ENCODE assay signal across 23 cellular contexts in the genomic region with DNA sequence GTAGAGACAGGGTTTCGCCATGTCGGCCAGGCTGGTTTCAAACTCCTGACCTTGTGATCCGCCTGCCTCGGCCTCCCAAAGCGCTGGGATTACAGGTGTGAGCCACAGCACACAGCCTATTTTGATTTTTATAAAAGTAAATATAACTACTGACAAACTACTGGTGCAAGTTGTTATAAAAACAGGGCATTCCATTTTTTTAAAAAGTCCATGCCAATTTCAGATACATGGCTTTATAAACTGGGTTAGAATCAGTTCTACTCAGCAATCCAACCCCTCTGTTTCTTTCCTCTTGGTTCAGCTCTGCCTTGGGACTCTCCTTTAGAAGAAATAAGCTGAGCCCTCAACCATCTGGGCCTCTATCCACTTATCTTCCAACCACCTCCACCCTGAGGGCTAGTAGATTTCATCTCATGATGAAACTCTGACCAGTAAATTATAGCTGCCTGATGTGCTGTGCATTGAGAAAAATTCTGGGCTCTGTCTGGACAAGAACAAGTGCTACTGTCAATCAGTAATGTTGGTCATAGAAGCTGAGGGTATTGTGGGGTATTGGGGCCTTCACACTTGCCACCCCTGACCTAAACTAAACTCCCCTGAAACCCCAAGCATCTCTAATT. TPM values are rescaled to one million over a fixed set of nuclear protein-coding genes. Genes with fewer than 3 reads are reported as not detected.
DNase-seq lines count a peak whose midpoint lies in the region; ATAC-seq and TF ChIP-seq lines count a peak whose summit lies in the region.
"Had no signal": no experiment of that assay in that cellular context is flagged by ENCODE, and none has a peak within 500 bp of the region (broad histone marks: within the 10 kb centered on the region; RNA-seq: fewer than 3 reads in every experiment).

No MANE protein-coding gene starts in this region.

- H3K4me3 ChIP-seq in breast epithelium (no peak overlapping the region), epithelial cell of esophagus (ENCODE audit: low read length) (no peak overlapping the region)
- H3K4me3 ChIP-seq: adrenal gland, cardiac muscle cell, skin epidermis, suprapubic skin, vagina had no signal

- no peaks in the 10 kb centered on the region for H3K9me3 Mint-ChIP-seq in MCF 10A (ENCODE audit: unreplicated experiment)
- no peaks in the 10 kb centered on the region for H3K9me3 Mint-ChIP-seq in activated T-helper 1 cell treated with anti-CD3 and anti-CD28 coated beads, Interleukin-12 subunit alpha, Interleukin-12 subunit beta, Interleukin-2, Interleukin-4 antibody, amounts not matched to agents 30 ng/mL and 10 ng/mL and 1 ng/mL, durations not matched to agents 14 hours and 24 hours and 36 hours
- no peaks in the 10 kb centered on the region for H3K9me3 Mint-ChIP-seq in stimulated activated effector memory CD8-positive, alpha-beta T cell treated with anti-CD3 and anti-CD28 coated beads, Interleukin-12 subunit alpha, Interleukin-12 subunit beta, amount 100 ng/mL, for 72 hours
- H3K9me3 Mint-ChIP-seq in stimulated activated naive CD8-positive, alpha-beta T cell treated with anti-CD3 and anti-CD28 coated beads, Interleukin-15, amount 100 ng/mL, for 72 hours: no peaks in the 10 kb centered on the region
- H3K9me3 Mint-ChIP-seq: IgD-negative memory B cell had no signal

- no peaks in the 10 kb centered on the region for H3K9me3 ChIP-seq in breast epithelium
- H3K9me3 ChIP-seq: adrenal gland, suprapubic skin, vagina had no signal

- no peaks in the 10 kb centered on the region for H3K36me3 ChIP-seq in breast epithelium
- H3K36me3 ChIP-seq: cardiac muscle cell had no signal

- intact Hi-C loops in MCF 10A (cut with micrococcal nuclease) (no loop called here), breast epithelium (cut with DNase I; ENCODE audit: low total_unique reads) (no loop called here)
- intact Hi-C loops in activated T-helper 1 cell treated with anti-CD3 and anti-CD28 coated beads, Interleukin-12 subunit alpha, Interleukin-12 subunit beta, Interleukin-2, Interleukin-4 antibody, amounts not matched to agents 30 ng/mL and 10 ng/mL and 1 ng/mL, durations not matched to agents 14 hours and 24 hours and 36 hours (cut with micrococcal nuclease): no loop called here

- no peak overlapping the region for H3K4me3 Mint-ChIP-seq in MCF 10A (ENCODE audit: unreplicated experiment)
- H3K4me3 Mint-ChIP-seq in activated T-helper 1 cell treated with anti-CD3 and anti-CD28 coated beads, Interleukin-12 subunit alpha, Interleukin-12 subunit beta, Interleukin-2, Interleukin-4 antibody, amounts not matched to agents 30 ng/mL and 10 ng/mL and 1 ng/mL, durations not matched to agents 14 hours and 24 hours and 36 hours: no peak overlapping the region
- no peak overlapping the region for H3K4me3 Mint-ChIP-seq in stimulated activated effector memory CD8-positive, alpha-beta T cell treated with anti-CD3 and anti-CD28 coated beads, Interleukin-12 subunit alpha, Interleukin-12 subunit beta, amount 100 ng/mL, for 72 hours
- H3K4me3 Mint-ChIP-seq in stimulated activated naive CD8-positive, alpha-beta T cell treated with anti-CD3 and anti-CD28 coated beads, Interleukin-15, amount 100 ng/mL, for 72 hours: no peak overlapping the region
- H3K4me3 Mint-ChIP-seq: CD14-positive monocyte, IgD-negative memory B cell had no signal

- H3K4me1 ChIP-seq in breast epithelium: no peaks in the 10 kb centered on the region

- no peak for TF ChIP-seq POLR2A in breast epithelium (IDR thresholded peaks at IDR 0.05)

- TF ChIP-seq CTCF in MCF 10A (IDR thresholded peaks at IDR 0.05; ENCODE audit: unreplicated experiment) (no peak), breast epithelium (IDR thresholded peaks at IDR 0.05) (no peak), epithelial cell of esophagus (IDR thresholded peaks at IDR 0.05; ENCODE audit: insufficient read depth, low read depth, low read length, missing control alignments) (no peak)

- peaks cover 27% of the 10 kb centered on the region for H3K36me3 Mint-ChIP-seq in MCF 10A (ENCODE audit: insufficient read depth, unreplicated experiment)
- H3K36me3 Mint-ChIP-seq in activated T-helper 1 cell treated with anti-CD3 and anti-CD28 coated beads, Interleukin-12 subunit alpha, Interleukin-12 subunit beta, Interleukin-2, Interleukin-4 antibody, amounts not matched to agents 30 ng/mL and 10 ng/mL and 1 ng/mL, durations not matched to agents 14 hours and 24 hours and 36 hours (ENCODE audit: low read depth): peaks cover 35% of the 10 kb centered on the region
- peaks cover 33% of the 10 kb centered on the region for H3K36me3 Mint-ChIP-seq in stimulated activated effector memory CD8-positive, alpha-beta T cell treated with anti-CD3 and anti-CD28 coated beads, Interleukin-12 subunit alpha, Interleukin-12 subunit beta, amount 100 ng/mL, for 72 hours

- DNase-seq in MCF 10A (ENCODE audit: unreplicated experiment): no peak
- no peak for DNase-seq in breast epithelium (ENCODE audit: low spot score in 2 of 2)
- no peak for DNase-seq in activated T-helper 1 cell treated with anti-CD3 and anti-CD28 coated beads, Interleukin-12 subunit alpha, Interleukin-12 subunit beta, Interleukin-2, Interleukin-4 antibody, amounts not matched to agents 30 ng/mL and 10 ng/mL and 1 ng/mL, durations not matched to agents 14 hours and 24 hours and 36 hours (ENCODE audit: low spot score)
- DNase-seq in epithelial cell of esophagus (ENCODE audit: low read depth): peak; percentile 44
- no peak for DNase-seq in stimulated activated effector memory CD8-positive, alpha-beta T cell treated with anti-CD3 and anti-CD28 coated beads, Interleukin-12 subunit alpha, Interleukin-12 subunit beta, amount 100 ng/mL, for 72 hours (ENCODE audit: low spot score in 2 of 2)
- DNase-seq in amniotic stem cell (lab: John Stamatoyannopoulos, UW): no peak
- DNase-seq in HCEC 1CT: no peak
- no peak for DNase-seq in stimulated activated naive CD8-positive, alpha-beta T cell treated with anti-CD3 and anti-CD28 coated beads, Interleukin-15, amount 100 ng/mL, for 72 hours
- DNase-seq: activated T-cell treated with anti-CD3 and anti-CD28 coated beads, Interleukin-2, amount 50 U/mL, for 48 hours; adrenal gland; cortex of kidney; head of caudate nucleus; left colon; MM.1S; NCI-H1436; NCI-H524 treated with DMSO at 0.1 percent for 48 hours; stimulated activated CD4-positive, alpha-beta T cell treated with anti-CD3 and anti-CD28 coated beads, Interleukin-1b, Interleukin-23, amount 100 ng/mL, for 48 hours had no signal

- no TSS peak for BruUV-seq in MCF 10A (replicated peaks; lab: Mats Ljungman, UMichigan)

- peak overlapping the region; percentile 39 for H3K27ac Mint-ChIP-seq in MCF 10A (ENCODE audit: low read depth, unreplicated experiment)
- H3K27ac Mint-ChIP-seq in activated T-helper 1 cell treated with anti-CD3 and anti-CD28 coated beads, Interleukin-12 subunit alpha, Interleukin-12 subunit beta, Interleukin-2, Interleukin-4 antibody, amounts not matched to agents 30 ng/mL and 10 ng/mL and 1 ng/mL, durations not matched to agents 14 hours and 24 hours and 36 hours: peak overlapping the region; percentile 13
- peak overlapping the region; percentile 75 for H3K27ac Mint-ChIP-seq in stimulated activated effector memory CD8-positive, alpha-beta T cell treated with anti-CD3 and anti-CD28 coated beads, Interleukin-12 subunit alpha, Interleukin-12 subunit beta, amount 100 ng/mL, for 72 hours
- H3K27ac Mint-ChIP-seq in stimulated activated naive CD8-positive, alpha-beta T cell treated with anti-CD3 and anti-CD28 coated beads, Interleukin-15, amount 100 ng/mL, for 72 hours: peak overlapping the region in 1 of 2 donors; percentile 91

- ATAC-seq in stimulated activated effector memory CD8-positive, alpha-beta T cell treated with anti-CD3 and anti-CD28 coated beads, Interleukin-12 subunit alpha, Interleukin-12 subunit beta, amount 100 ng/mL, for 72 hours: no peak
- no peak for ATAC-seq in stimulated activated naive CD8-positive, alpha-beta T cell treated with anti-CD3 and anti-CD28 coated beads, Interleukin-15, amount 100 ng/mL, for 72 hours
- ATAC-seq: left colon had no signal

- H3K27me3 ChIP-seq in breast epithelium: no peaks in the 10 kb centered on the region
- H3K27me3 ChIP-seq: adrenal gland, suprapubic skin, vagina had no signal

- no peak overlapping the region for H3K27ac ChIP-seq in breast epithelium
- H3K27ac ChIP-seq: adrenal gland, cardiac muscle cell, skin epidermis, suprapubic skin, vagina had no signal

- H3K27me3 Mint-ChIP-seq in MCF 10A (ENCODE audit: insufficient read depth, unreplicated experiment): no peaks in the 10 kb centered on the region
- H3K27me3 Mint-ChIP-seq in activated T-helper 1 cell treated with anti-CD3 and anti-CD28 coated beads, Interleukin-12 subunit alpha, Interleukin-12 subunit beta, Interleukin-2, Interleukin-4 antibody, amounts not matched to agents 30 ng/mL and 10 ng/mL and 1 ng/mL, durations not matched to agents 14 hours and 24 hours and 36 hours (ENCODE audit: insufficient read depth): no peaks in the 10 kb centered on the region
- H3K27me3 Mint-ChIP-seq in stimulated activated naive CD8-positive, alpha-beta T cell treated with anti-CD3 and anti-CD28 coated beads, Interleukin-15, amount 100 ng/mL, for 72 hours: no peaks in the 10 kb centered on the region
- H3K27me3 Mint-ChIP-seq: IgD-negative memory B cell had no signal

- peaks cover 15% of the 10 kb centered on the region for H3K4me1 Mint-ChIP-seq in MCF 10A (ENCODE audit: insufficient read depth, unreplicated experiment)
- peaks cover 18% of the 10 kb centered on the region for H3K4me1 Mint-ChIP-seq in activated T-helper 1 cell treated with anti-CD3 and anti-CD28 coated beads, Interleukin-12 subunit alpha, Interleukin-12 subunit beta, Interleukin-2, Interleukin-4 antibody, amounts not matched to agents 30 ng/mL and 10 ng/mL and 1 ng/mL, durations not matched to agents 14 hours and 24 hours and 36 hours (ENCODE audit: low read depth)
- H3K4me1 Mint-ChIP-seq in stimulated activated effector memory CD8-positive, alpha-beta T cell treated with anti-CD3 and anti-CD28 coated beads, Interleukin-12 subunit alpha, Interleukin-12 subunit beta, amount 100 ng/mL, for 72 hours: peaks cover 41% of the 10 kb centered on the region
- peaks cover 43% of the 10 kb centered on the region for H3K4me1 Mint-ChIP-seq in stimulated activated naive CD8-positive, alpha-beta T cell treated with anti-CD3 and anti-CD28 coated beads, Interleukin-15, amount 100 ng/mL, for 72 hours

- POLR2A ChIA-PET in MCF 10A (lab: Yijun Ruan, JAX): interaction anchor here (0.8 to 1.8 kb wide), 3 partner anchors 11 to 233 kb away, joined by 3 to 9 read pairs (median 6); a partner anchor contains a TSS

- CTCF ChIA-PET in MCF 10A (lab: Yijun Ruan, JAX): interaction anchor here (0.7 to 1.3 kb wide), 3 partner anchors 8 to 78 kb away, joined by 3 read pairs; no protein-coding TSS in a partner anchor

RNA-seq across cellular contexts. Expression of a gene that starts 10.2 kb away (rescaled TPM):
- 17.2 and 21.7 TPM in 2 replicates for total RNA-seq in MCF 10A (2022)
- total RNA-seq in breast epithelium: 10 to 100 TPM in 2 of 3 donors, 1 to 10 TPM in 1; 7.7 to 13.2 (median 13.1) TPM
- total RNA-seq in activated T-helper 1 cell treated with anti-CD3 and anti-CD28 coated beads, Interleukin-12 subunit alpha, Interleukin-12 subunit beta, Interleukin-2, Interleukin-4 antibody, amounts not matched to agents 30 ng/mL and 10 ng/mL and 1 ng/mL, durations not matched to agents 14 hours and 24 hours and 36 hours: 23.0 and 25.7 TPM in 2 replicates

RNA-seq across cellular contexts. Expression of a gene that starts 10.5 kb away (rescaled TPM):
- total RNA-seq in MCF 10A (2022) (1.1 and 1.5 TPM in 2 replicates), breast epithelium (1 to 10 TPM; 1.1 to 4.2 (median 3.9) TPM)
- total RNA-seq in activated T-helper 1 cell treated with anti-CD3 and anti-CD28 coated beads, Interleukin-12 subunit alpha, Interleukin-12 subunit beta, Interleukin-2, Interleukin-4 antibody, amounts not matched to agents 30 ng/mL and 10 ng/mL and 1 ng/mL, durations not matched to agents 14 hours and 24 hours and 36 hours: 0.52 and 0.83 TPM in 2 replicates
- total RNA-seq: vagina had no signal

RNA-seq across cellular contexts. Expression of a gene that starts 45.9 kb away (rescaled TPM):
- 18.3 and 20.5 TPM in 2 replicates for total RNA-seq in MCF 10A (2022)
- total RNA-seq in breast epithelium: 10 to 100 TPM; 51.1 to 57.8 (median 53.0) TPM
- total RNA-seq in activated T-helper 1 cell treated with anti-CD3 and anti-CD28 coated beads, Interleukin-12 subunit alpha, Interleukin-12 subunit beta, Interleukin-2, Interleukin-4 antibody, amounts not matched to agents 30 ng/mL and 10 ng/mL and 1 ng/mL, durations not matched to agents 14 hours and 24 hours and 36 hours: 43.0 and 49.5 TPM in 2 replicates

RNA-seq across cellular contexts. Expression of a gene that starts 50.5 kb away (rescaled TPM):
- 133 TPM in 2 replicates for total RNA-seq in MCF 10A (2022)
- 100 to 1,000 TPM in 1 of 3 donors, 10 to 100 TPM in 2; 91.5 to 168 (median 94.8) TPM for total RNA-seq in breast epithelium
- 183 and 186 TPM in 2 replicates for total RNA-seq in activated T-helper 1 cell treated with anti-CD3 and anti-CD28 coated beads, Interleukin-12 subunit alpha, Interleukin-12 subunit beta, Interleukin-2, Interleukin-4 antibody, amounts not matched to agents 30 ng/mL and 10 ng/mL and 1 ng/mL, durations not matched to agents 14 hours and 24 hours and 36 hours

RNA-seq across cellular contexts. Expression of a gene that starts 51.3 kb away (rescaled TPM):
- total RNA-seq in MCF 10A (2022) (30.9 and 35.5 TPM in 2 replicates), breast epithelium (10 to 100 TPM; 35.0 to 52.0 (median 51.5) TPM)
- 41.6 and 45.0 TPM in 2 replicates for total RNA-seq in activated T-helper 1 cell treated with anti-CD3 and anti-CD28 coated beads, Interleukin-12 subunit alpha, Interleukin-12 subunit beta, Interleukin-2, Interleukin-4 antibody, amounts not matched to agents 30 ng/mL and 10 ng/mL and 1 ng/mL, durations not matched to agents 14 hours and 24 hours and 36 hours
